6 cellular contexts compared by ENCODE assay signal in genomic region chr9:137239541-137240200, GRCh38. TPM values are rescaled to one million over a fixed set of nuclear protein-coding genes. Genes with fewer than 3 reads are reported as not detected.
A peak's percentile ranks its signal among the peaks of the same experiment; 100 is the strongest.
DNase-seq lines count a peak whose midpoint lies in the region; ATAC-seq and TF ChIP-seq lines count a peak whose summit lies in the region.
"Not testable (repeated sequence)": the region's sequence is repeated elsewhere in the genome, so short reads cannot be mapped to it uniquely, and the experiment has no call there.

No MANE protein-coding gene starts in this region.

- not testable (repeated sequence) for TF ChIP-seq POLR2A in esophagus muscularis mucosa (IDR thresholded peaks at IDR 0.05; ENCODE audit: low read depth)

- peak overlapping the region; percentile 91 for H3K4me3 ChIP-seq in NT2/D1 (ENCODE audit: insufficient read length, low read depth)
- H3K4me3 ChIP-seq in esophagus muscularis mucosa: peak overlapping the region; percentile 76 to 99 (median 83)

- CTCF ChIA-PET in CD4-positive, alpha-beta T cell (lab: Charles Lee): interaction anchor here (0.7 to 1.8 kb wide), 4 partner anchors 15 to 50 kb away, joined by 3 to 5 read pairs (median 4); no protein-coding TSS in a partner anchor

- TF ChIP-seq EP300 in esophagus muscularis mucosa (IDR thresholded peaks at IDR 0.05): not testable (repeated sequence)

- H3K27ac ChIP-seq in CD4-positive, alpha-beta T cell (ENCODE audit: low read depth, low read length): peak overlapping the region; percentile 84
- H3K27ac ChIP-seq in esophagus muscularis mucosa (replicated peaks in 1 of 4): peak overlapping the region; percentile 95 to 98 (median 98)

- not testable (repeated sequence) for H3K9me3 Mint-ChIP-seq in CD4-positive, alpha-beta T cell; activated naive CD8-positive, alpha-beta T cell treated with anti-CD3 and anti-CD28 coated beads for 36 hours; mesothelial cell of epicardium; stimulated activated memory B cell treated with anti-CD40 and anti-IgM and Interleukin-4, amounts not matched to agents 10 μg/mL and 1 μg/mL and 100 μg/mL, for 72 hours

- H3K36me3 ChIP-seq in NT2/D1 (ENCODE audit: insufficient read depth, insufficient read length, low read length) (peaks cover 39% of the 10 kb centered on the region), esophagus muscularis mucosa (peaks cover 13 to 25% (median 19%) of the 10 kb centered on the region in 4 donors)

- intact Hi-C loops in CD4-positive, alpha-beta T cell (cut with DNase I, micrococcal nuclease): loop anchor here in 1 of 2 experiments (1.0 to 5.0 kb wide), 4 partner anchors 16 to 452 kb away; partner anchors contain the start of genes ANAPC2 and SSNA1
- intact Hi-C loops in esophagus muscularis mucosa (cut with DNase I): not testable (repeated sequence)

- DNase-seq in CD4-positive, alpha-beta T cell; NT2/D1 (ENCODE audit: low read depth, low spot score); activated naive CD8-positive, alpha-beta T cell treated with anti-CD3 and anti-CD28 coated beads for 36 hours; esophagus muscularis mucosa (ENCODE audit: extremely low spot score); mesothelial cell of epicardium (ENCODE audit: low spot score in 2 of 2, unreplicated experiment in 2 of 2): not testable (repeated sequence)

- peak overlapping the region; percentile 80 for H3K4me3 Mint-ChIP-seq in CD4-positive, alpha-beta T cell
- peak overlapping the region; percentile 80 for H3K4me3 Mint-ChIP-seq in activated naive CD8-positive, alpha-beta T cell treated with anti-CD3 and anti-CD28 coated beads for 36 hours
- peak overlapping the region; percentile 65 for H3K4me3 Mint-ChIP-seq in mesothelial cell of epicardium
- H3K4me3 Mint-ChIP-seq in stimulated activated memory B cell treated with anti-CD40 and anti-IgM and Interleukin-4, amounts not matched to agents 10 μg/mL and 1 μg/mL and 100 μg/mL, for 72 hours: peak overlapping the region; percentile 86

- not testable (repeated sequence) for H3K27me3 Mint-ChIP-seq in CD4-positive, alpha-beta T cell; activated naive CD8-positive, alpha-beta T cell treated with anti-CD3 and anti-CD28 coated beads for 36 hours; mesothelial cell of epicardium (ENCODE audit: low read depth); stimulated activated memory B cell treated with anti-CD40 and anti-IgM and Interleukin-4, amounts not matched to agents 10 μg/mL and 1 μg/mL and 100 μg/mL, for 72 hours

- not testable (repeated sequence) for ATAC-seq in CD4-positive, alpha-beta T cell (ENCODE audit: poor library complexity); stimulated activated memory B cell treated with anti-CD40 and anti-IgM and Interleukin-4, amounts not matched to agents 10 μg/mL and 1 μg/mL and 100 μg/mL, for 72 hours

- 49% methylated on average over 27 of the region's 27 CpGs for WGBS in esophagus muscularis mucosa

- H3K36me3 Mint-ChIP-seq in CD4-positive, alpha-beta T cell (ENCODE audit: low read depth): peaks cover 22% of the 10 kb centered on the region
- peaks cover 26% of the 10 kb centered on the region for H3K36me3 Mint-ChIP-seq in activated naive CD8-positive, alpha-beta T cell treated with anti-CD3 and anti-CD28 coated beads for 36 hours
- H3K36me3 Mint-ChIP-seq in mesothelial cell of epicardium: peaks cover 12% of the 10 kb centered on the region
- H3K36me3 Mint-ChIP-seq in stimulated activated memory B cell treated with anti-CD40 and anti-IgM and Interleukin-4, amounts not matched to agents 10 μg/mL and 1 μg/mL and 100 μg/mL, for 72 hours: peaks cover 16% of the 10 kb centered on the region

- not testable (repeated sequence) for H3K27me3 ChIP-seq in CD4-positive, alpha-beta T cell (ENCODE audit: control insufficient read depth, insufficient read depth, low read length); NT2/D1 (ENCODE audit: insufficient read depth, insufficient read length); esophagus muscularis mucosa

- H3K4me1 ChIP-seq in NT2/D1 (ENCODE audit: insufficient read depth, insufficient read length) (peaks cover 56% of the 10 kb centered on the region), esophagus muscularis mucosa (peaks cover 68 to 83% (median 77%) of the 10 kb centered on the region in 4 donors)

- H3K9ac ChIP-seq in NT2/D1 (ENCODE audit: insufficient read length, low read depth): peak overlapping the region; percentile 97

- POLR2A ChIA-PET in CD4-positive, alpha-beta T cell (lab: Charles Lee): interaction anchor here (0.8 to 2.5 kb wide), 21 partner anchors 12 to 357 kb away, joined by 3 to 63 read pairs (median 7); partner anchors contain the start of genes ANAPC2, DPP7, EXD3 and MAN1B1

- H3K4me1 Mint-ChIP-seq in CD4-positive, alpha-beta T cell (ENCODE audit: low read depth): peaks cover 17% of the 10 kb centered on the region
- H3K4me1 Mint-ChIP-seq in activated naive CD8-positive, alpha-beta T cell treated with anti-CD3 and anti-CD28 coated beads for 36 hours: peaks cover 23% of the 10 kb centered on the region
- peaks cover 27% of the 10 kb centered on the region for H3K4me1 Mint-ChIP-seq in mesothelial cell of epicardium
- H3K4me1 Mint-ChIP-seq in stimulated activated memory B cell treated with anti-CD40 and anti-IgM and Interleukin-4, amounts not matched to agents 10 μg/mL and 1 μg/mL and 100 μg/mL, for 72 hours: peaks cover 71% of the 10 kb centered on the region

- H3K9me3 ChIP-seq in CD4-positive, alpha-beta T cell (ENCODE audit: control insufficient read depth, low read length); NT2/D1 (ENCODE audit: insufficient read depth, low read length); esophagus muscularis mucosa: not testable (repeated sequence)

- peak overlapping the region; percentile 67 for H3K27ac Mint-ChIP-seq in CD4-positive, alpha-beta T cell
- peak overlapping the region; percentile 56 for H3K27ac Mint-ChIP-seq in activated naive CD8-positive, alpha-beta T cell treated with anti-CD3 and anti-CD28 coated beads for 36 hours
- peak overlapping the region; percentile 84 for H3K27ac Mint-ChIP-seq in mesothelial cell of epicardium
- H3K27ac Mint-ChIP-seq in stimulated activated memory B cell treated with anti-CD40 and anti-IgM and Interleukin-4, amounts not matched to agents 10 μg/mL and 1 μg/mL and 100 μg/mL, for 72 hours: peak overlapping the region; percentile 69

- not testable (repeated sequence) for TF ChIP-seq CTCF in CD4-positive, alpha-beta T cell (IDR thresholded peaks at IDR 0.05); esophagus muscularis mucosa (IDR thresholded peaks at IDR 0.05); mesothelial cell of epicardium (IDR thresholded peaks at IDR 0.05; ENCODE audit: unreplicated experiment)

RNA-seq across cellular contexts. Expression of gene TUBB4B, which starts 1.4 kb away (rescaled TPM):
- total RNA-seq in CD4-positive, alpha-beta T cell: 10 to 100 TPM; 93.8 to 98.2 TPM
- total RNA-seq in activated naive CD8-positive, alpha-beta T cell treated with anti-CD3 and anti-CD28 coated beads for 36 hours: 100 to 1,000 TPM; 271 to 274 TPM
- total RNA-seq in esophagus muscularis mucosa (100 to 1,000 TPM; 227 to 469 (median 304) TPM), mesothelial cell of epicardium (146 to 152 TPM (median 148 TPM) in 3 replicates)

RNA-seq across cellular contexts. Expression of gene SLC34A3, which starts 9.0 kb away (rescaled TPM):
- not detected for total RNA-seq in CD4-positive, alpha-beta T cell
- total RNA-seq in activated naive CD8-positive, alpha-beta T cell treated with anti-CD3 and anti-CD28 coated beads for 36 hours: not detected
- total RNA-seq in esophagus muscularis mucosa (not detected), mesothelial cell of epicardium (0.23 to 0.27 TPM in 2 of 3 replicates, not detected in the other)

RNA-seq across cellular contexts. Expression of gene STPG3, which starts 11.4 kb away (rescaled TPM):
- not detected for total RNA-seq in CD4-positive, alpha-beta T cell
- total RNA-seq in activated naive CD8-positive, alpha-beta T cell treated with anti-CD3 and anti-CD28 coated beads for 36 hours: not detected
- total RNA-seq in esophagus muscularis mucosa: not detected
- total RNA-seq in mesothelial cell of epicardium: 0.18 to 0.29 TPM in 2 of 3 replicates, not detected in the other

RNA-seq across cellular contexts. Expression of gene RNF224, which starts 12.4 kb away (rescaled TPM):
- total RNA-seq in CD4-positive, alpha-beta T cell: under 1 TPM in 1 of 2 experiments, not detected in 1; 0.14 TPM
- not detected for total RNA-seq in activated naive CD8-positive, alpha-beta T cell treated with anti-CD3 and anti-CD28 coated beads for 36 hours
- total RNA-seq in esophagus muscularis mucosa (not detected), mesothelial cell of epicardium (0.16 to 0.41 TPM (median 0.29 TPM) in 3 replicates)

RNA-seq across cellular contexts. Expression of gene CYSRT1, which starts 14.7 kb away (rescaled TPM):
- total RNA-seq in CD4-positive, alpha-beta T cell: under 1 TPM; 0.33 to 0.42 TPM
- total RNA-seq in activated naive CD8-positive, alpha-beta T cell treated with anti-CD3 and anti-CD28 coated beads for 36 hours: under 1 TPM; 0.32 to 0.49 TPM
- total RNA-seq in esophagus muscularis mucosa (under 1 TPM in 3 of 4 donors, not detected in 1; 0.33 to 0.45 (median 0.40) TPM), mesothelial cell of epicardium (1.5 to 1.9 TPM (median 1.7 TPM) in 3 replicates)
